ENCODE assay signal across 8 cellular contexts in genomic region chr2:119760876-119761275, GRCh38. TPM values are rescaled to one million over a fixed set of nuclear protein-coding genes. Genes with fewer than 3 reads are reported as not detected.
DNase-seq lines count a peak whose midpoint lies in the region; ATAC-seq and TF ChIP-seq lines count a peak whose summit lies in the region.

No MANE protein-coding gene starts in this region.

- no peak for ATAC-seq in CD4-positive, CD25-positive, alpha-beta regulatory T cell (ENCODE audit: low read depth in 2 of 2)
- no peak for ATAC-seq in activated naive CD4-positive, alpha-beta T cell treated with anti-CD3 and anti-CD28 coated beads, Interleukin-2, amount 50 U/mL, for 72 hours
- ATAC-seq in GM18511 (IDR thresholded peaks at IDR 0.05; ENCODE audit: unreplicated experiment): no peak

- peaks cover 37 to 59% (median 42%) of the 10 kb centered on the region in 4 donors for H3K4me1 Mint-ChIP-seq in CD4-positive, CD25-positive, alpha-beta regulatory T cell
- H3K4me1 Mint-ChIP-seq in HFFc6 (ENCODE audit: low read depth) (peaks cover 52% of the 10 kb centered on the region), immature natural killer cell (peaks cover 62 to 73% of the 10 kb centered on the region in 2 donors)

- no peaks in the 10 kb centered on the region for H3K36me3 ChIP-seq in CD4-positive, CD25-positive, alpha-beta regulatory T cell (ENCODE audit: control insufficient read depth, insufficient read depth, low read length)
- H3K36me3 ChIP-seq in testis (ENCODE audit: low read depth, missing control alignments): no peaks in the 10 kb centered on the region

- no peaks in the 10 kb centered on the region for H3K9me3 ChIP-seq in CD4-positive, CD25-positive, alpha-beta regulatory T cell (ENCODE audit: control insufficient read depth in 2 of 2, low read length in 2 of 2)
- no peaks in the 10 kb centered on the region for H3K9me3 ChIP-seq in testis

- intact Hi-C loops in testis (cut with DNase I; ENCODE audit: low total_unique reads): no loop called here

- peak in 2 of 3 donors; percentile 11 to 23 for DNase-seq in CD4-positive, CD25-positive, alpha-beta regulatory T cell
- DNase-seq in HFFc6: peak; percentile 20
- DNase-seq in activated naive CD4-positive, alpha-beta T cell treated with anti-CD3 and anti-CD28 coated beads, Interleukin-2, amount 50 U/mL, for 72 hours (ENCODE audit: low spot score in 2 of 2): no peak
- no peak for DNase-seq in immature natural killer cell
- no peak for DNase-seq in testis
- no peak for DNase-seq in NCI-H2081 (lab: John Stamatoyannopoulos, UW)
- DNase-seq in mesenteric fat pad (ENCODE audit: low spot score): no peak

- no peaks in the 10 kb centered on the region for H3K27me3 Mint-ChIP-seq in CD4-positive, CD25-positive, alpha-beta regulatory T cell
- H3K27me3 Mint-ChIP-seq in HFFc6 (ENCODE audit: insufficient read depth) (no peaks in the 10 kb centered on the region; the same call in none of the 2 replicates), immature natural killer cell (ENCODE audit: low read depth in 3 of 3) (peaks cover 3 to 7% (median 6%) of the 10 kb centered on the region in 3 donors)

- no peaks in the 10 kb centered on the region for H3K9me3 Mint-ChIP-seq in CD4-positive, CD25-positive, alpha-beta regulatory T cell
- H3K9me3 Mint-ChIP-seq in HFFc6 (no peaks in the 10 kb centered on the region), immature natural killer cell (no peaks in the 10 kb centered on the region)
- H3K9me3 Mint-ChIP-seq in activated naive CD4-positive, alpha-beta T cell treated with anti-CD3 and anti-CD28 coated beads, Interleukin-2, amount 50 U/mL, for 72 hours: no peaks in the 10 kb centered on the region

- H3K4me3 ChIP-seq in CD4-positive, CD25-positive, alpha-beta regulatory T cell (ENCODE audit: low read depth, low read length): peak overlapping the region; percentile 98
- H3K4me3 ChIP-seq in testis: peak overlapping the region; percentile 84 to 94

- no peak for TF ChIP-seq CTCF in HFFc6 (IDR thresholded peaks at IDR 0.05)
- TF ChIP-seq CTCF in testis (IDR thresholded peaks at IDR 0.05): no peak

- no peak overlapping the region for H3K27ac ChIP-seq in CD4-positive, CD25-positive, alpha-beta regulatory T cell (ENCODE audit: insufficient read depth, low read length, poor library complexity, severe bottlenecking)
- H3K27ac ChIP-seq in testis: peak overlapping the region in 1 of 2 donors; percentile 18

- H3K27ac Mint-ChIP-seq in CD4-positive, CD25-positive, alpha-beta regulatory T cell: peak overlapping the region; percentile 6 to 81 (median 57)
- H3K27ac Mint-ChIP-seq in HFFc6 (peak overlapping the region; percentile 47), immature natural killer cell (peak overlapping the region; percentile 26 to 86 (median 68))
- H3K27ac Mint-ChIP-seq in activated naive CD4-positive, alpha-beta T cell treated with anti-CD3 and anti-CD28 coated beads, Interleukin-2, amount 50 U/mL, for 72 hours: peak overlapping the region; percentile 89 to 90

- TF ChIP-seq POLR2A in testis (IDR thresholded peaks at IDR 0.05): no peak

- peak overlapping the region; percentile 91 to 94 (median 92) for H3K4me3 Mint-ChIP-seq in CD4-positive, CD25-positive, alpha-beta regulatory T cell
- H3K4me3 Mint-ChIP-seq in HFFc6: peak overlapping the region; percentile 87
- peak overlapping the region; percentile 73 to 96 (median 89) for H3K4me3 Mint-ChIP-seq in immature natural killer cell

- WGBS in testis, 2 donors: 3 to 5% methylated on average over 5 of the region's 5 CpGs

- no peaks in the 10 kb centered on the region for H3K27me3 ChIP-seq in CD4-positive, CD25-positive, alpha-beta regulatory T cell (ENCODE audit: control insufficient read depth, insufficient read depth, low read length)
- H3K27me3 ChIP-seq in testis: no peaks in the 10 kb centered on the region

- H3K36me3 Mint-ChIP-seq in CD4-positive, CD25-positive, alpha-beta regulatory T cell: peaks cover 5% of the 10 kb centered on the region
- H3K36me3 Mint-ChIP-seq in HFFc6 (ENCODE audit: low read depth) (no peaks in the 10 kb centered on the region), immature natural killer cell (no peaks in the 10 kb centered on the region)
- peaks cover 6 to 10% of the 10 kb centered on the region in 2 donors for H3K36me3 Mint-ChIP-seq in activated naive CD4-positive, alpha-beta T cell treated with anti-CD3 and anti-CD28 coated beads, Interleukin-2, amount 50 U/mL, for 72 hours

- H3K4me1 ChIP-seq in CD4-positive, CD25-positive, alpha-beta regulatory T cell (ENCODE audit: control insufficient read depth, insufficient read depth, low read length, poor library complexity, severe bottlenecking): peaks cover 38% of the 10 kb centered on the region
- peaks cover 6% of the 10 kb centered on the region for H3K4me1 ChIP-seq in testis

RNA-seq across cellular contexts. Expression of gene PTPN4, which starts 1.2 kb away (rescaled TPM):
- total RNA-seq in CD4-positive, CD25-positive, alpha-beta regulatory T cell: 113 TPM
- 100 to 1,000 TPM in 2 of 4 donors, 10 to 100 TPM in 2; 75.2 to 115 (median 103) TPM for polyA plus RNA-seq in CD4-positive, CD25-positive, alpha-beta regulatory T cell
- total RNA-seq in HFFc6 (2021; fragmentation: NEBNext Ultra II Directional; extraction: Animal tissue kit (Norgen Biotek cat#: 25700)): 10 to 100 TPM; 12.0 to 20.3 (median 14.8) TPM
- total RNA-seq in activated naive CD4-positive, alpha-beta T cell treated with anti-CD3 and anti-CD28 coated beads, Interleukin-2, amount 50 U/mL, for 72 hours: 10 to 100 TPM; 27.3 to 32.9 TPM
- polyA plus RNA-seq in immature natural killer cell (100 to 1,000 TPM; 172 to 335 (median 206) TPM), testis (ENCODE audit: insufficient read depth, low read depth, low replicate concordance) (19.7 TPM)
- total RNA-seq in testis (10 to 100 TPM; 58.5 to 80.5 TPM), mesenteric fat pad (45.9 TPM)

Comparison
In these comparisons a context has a peak if more than half of its experiments do, and no peak if none do; other contexts are left out.
1. DNase-seq: peak in CD4-positive, CD25-positive, alpha-beta regulatory T cell (2 of 3) and HFFc6 (single experiment); none in activated naive CD4-positive, alpha-beta T cell treated with anti-CD3 and anti-CD28 coated beads, Interleukin-2, amount 50 U/mL, for 72 hours (0 of 2), immature natural killer cell (0 of 3), testis (single experiment), NCI-H2081 (0 of 2) and mesenteric fat pad (single experiment).
2. Peak in every context shown above with its lines, with median percentiles within 50 percentile points of each other: H3K27ac Mint-ChIP-seq and H3K4me3 Mint-ChIP-seq.